In the genomic region with DNA sequence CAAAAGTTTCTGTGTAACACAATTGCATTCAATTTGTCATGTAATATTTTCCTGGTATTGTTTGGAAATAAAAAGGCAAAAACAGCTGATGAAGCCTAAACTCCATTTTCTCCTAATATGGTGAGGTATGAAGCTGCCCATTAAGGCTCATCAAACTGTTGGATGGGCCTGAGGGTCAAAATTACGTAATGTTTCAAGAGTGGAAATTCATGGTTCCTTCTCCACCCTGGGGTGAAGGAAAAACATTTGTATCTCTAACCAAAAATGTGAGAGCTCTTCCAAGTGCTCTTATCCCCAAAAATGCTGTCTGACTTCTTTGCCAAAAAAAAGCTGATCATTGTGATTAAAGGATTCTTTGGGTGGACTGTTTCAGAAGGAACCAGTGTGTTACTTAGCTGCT, we compare ENCODE assay signal across 23 cellular contexts.
"Had no signal": no experiment of that assay in that cellular context is flagged by ENCODE, and none has a peak within 500 bp of the region (broad histone marks: within the 10 kb centered on the region; RNA-seq: fewer than 3 reads in every experiment).

No MANE protein-coding gene starts in this region.

- H3K36me3 Mint-ChIP-seq: activated CD4-positive, alpha-beta memory T cell treated with anti-CD3 and anti-CD28 coated beads for 36 hours; activated naive CD4-positive, alpha-beta T cell treated with anti-CD3 and anti-CD28 coated beads, Interleukin-2, amount 10 ng/mL, durations not matched to agents 7 days and 5 days; activated naive CD8-positive, alpha-beta T cell treated with anti-CD3 and anti-CD28 coated beads for 36 hours had no signal

- H3K4me3 Mint-ChIP-seq: activated CD4-positive, alpha-beta memory T cell treated with anti-CD3 and anti-CD28 coated beads for 36 hours; activated CD4-positive, alpha-beta T cell treated with anti-CD3 and anti-CD28 coated beads, Interleukin-2, amount 10 ng/mL, durations not matched to agents 7 days and 5 days; activated naive CD4-positive, alpha-beta T cell treated with anti-CD3 and anti-CD28 coated beads, Interleukin-2, amount 10 ng/mL, durations not matched to agents 7 days and 5 days; activated naive CD8-positive, alpha-beta T cell treated with anti-CD3 and anti-CD28 coated beads for 36 hours; activated T-cell treated with anti-CD3 and anti-CD28 coated beads, Interleukin-2, amount 50 U/mL, for 4 hours had no signal

- H3K27ac ChIP-seq: RWPE1, SJCRH30, VCaP had no signal

- H3K4me2 ChIP-seq: SK-N-SH had no signal

- H3K27me3 Mint-ChIP-seq: activated CD4-positive, alpha-beta memory T cell treated with anti-CD3 and anti-CD28 coated beads for 36 hours; activated CD4-positive, alpha-beta T cell treated with anti-CD3 and anti-CD28 coated beads, Interleukin-2, amount 10 ng/mL, durations not matched to agents 7 days and 5 days; activated naive CD4-positive, alpha-beta T cell treated with anti-CD3 and anti-CD28 coated beads, Interleukin-2, amount 10 ng/mL, durations not matched to agents 7 days and 5 days had no signal

- H3K27ac Mint-ChIP-seq: activated CD4-positive, alpha-beta memory T cell treated with anti-CD3 and anti-CD28 coated beads for 36 hours; activated CD4-positive, alpha-beta T cell treated with anti-CD3 and anti-CD28 coated beads, Interleukin-2, amount 10 ng/mL, durations not matched to agents 7 days and 5 days; activated naive CD4-positive, alpha-beta T cell treated with anti-CD3 and anti-CD28 coated beads, Interleukin-2, amount 10 ng/mL, durations not matched to agents 7 days and 5 days; activated naive CD8-positive, alpha-beta T cell treated with anti-CD3 and anti-CD28 coated beads for 36 hours had no signal

- H3K4me3 ChIP-seq: Peyer's patch, SJCRH30 had no signal

- H3K27me3 ChIP-seq: Peyer's patch, SJCRH30 had no signal

- H3K4me1 Mint-ChIP-seq: activated CD4-positive, alpha-beta T cell treated with anti-CD3 and anti-CD28 coated beads, Interleukin-2, amount 10 ng/mL, durations not matched to agents 7 days and 5 days; activated naive CD4-positive, alpha-beta T cell treated with anti-CD3 and anti-CD28 coated beads, Interleukin-2, amount 10 ng/mL, durations not matched to agents 7 days and 5 days; activated naive CD8-positive, alpha-beta T cell treated with anti-CD3 and anti-CD28 coated beads for 36 hours had no signal

- H3K4me1 ChIP-seq: Peyer's patch, SJCRH30 had no signal

- DNase-seq: activated CD4-positive, alpha-beta memory T cell treated with anti-CD3 and anti-CD28 coated beads for 36 hours; activated CD4-positive, alpha-beta T cell treated with anti-CD3 and anti-CD28 coated beads, Interleukin-2, amount 10 ng/mL, durations not matched to agents 7 days and 5 days; activated CD4-positive, CD25-positive, alpha-beta regulatory T cell; activated CD8-positive, alpha-beta memory T cell treated with anti-CD3 and anti-CD28 coated beads for 24 hours; activated gamma-delta T cell treated with Interleukin-2 at 50 U/mL for 16 hours; activated naive CD4-positive, alpha-beta T cell treated with anti-CD3 and anti-CD28 coated beads, Interleukin-2, amount 10 ng/mL, durations not matched to agents 7 days and 5 days; activated naive CD8-positive, alpha-beta T cell treated with anti-CD3 and anti-CD28 coated beads for 36 hours; activated T-cell treated with anti-CD3 and anti-CD28 coated beads, Interleukin-2, amount 50 U/mL, for 4 hours; cerebellar nuclear complex; MM.1S; NCI-H1105; NCI-H1436; NCI-H1694 treated with DMSO at 0.1 percent for 48 hours; NCI-H2029 treated with DMSO at 0.1 percent for 48 hours; NCI-H446; NCI-H524; Peyer's patch; Right ventricle myocardium superior; SJCRH30; SK-N-SH; T-helper 1 cell had no signal

- H3K36me3 ChIP-seq: Peyer's patch, SJCRH30 had no signal

- ATAC-seq: activated T-cell treated with anti-CD3 and anti-CD28 coated beads, Interleukin-2, amount 50 U/mL, for 4 hours had no signal

- H3K9me3 Mint-ChIP-seq: activated CD4-positive, alpha-beta T cell treated with anti-CD3 and anti-CD28 coated beads, Interleukin-2, amount 10 ng/mL, durations not matched to agents 7 days and 5 days; activated naive CD8-positive, alpha-beta T cell treated with anti-CD3 and anti-CD28 coated beads for 36 hours had no signal

- H3K9ac ChIP-seq: SK-N-SH had no signal

- H3K9me3 ChIP-seq: Peyer's patch, SJCRH30, SK-N-SH had no signal
